ENCODE assay signal across 35 cellular contexts in genomic region chr20:60926831-60927230, GRCh38.
"Had no signal": no experiment of that assay in that cellular context is flagged by ENCODE, and none has a peak within 500 bp of the region (broad histone marks: within the 10 kb centered on the region; RNA-seq: fewer than 3 reads in every experiment).

No MANE protein-coding gene starts in this region.

- H3K9me3 ChIP-seq: MG63 had no signal

- H3K4me3 ChIP-seq: MG63 had no signal

- H3K36me3 ChIP-seq: MG63 had no signal

- DNase-seq: Karpas-422, Kasumi-1, MG63, MM.1S, MV-4-11, NCI-H1048, NCI-H1092, NCI-H1092 treated with DMSO at 0.1 percent for 48 hours, NCI-H1105, NCI-H1105 treated with DMSO at 0.1 percent for 48 hours, NCI-H1417 treated with DMSO at 0.1 percent for 48 hours, NCI-H1436, NCI-H1436 treated with DMSO at 0.1 percent for 48 hours, NCI-H146, NCI-H1694, NCI-H1694 treated with DMSO at 0.1 percent for 48 hours, NCI-H187, NCI-H187 treated with DMSO at 0.1 percent for 48 hours, NCI-H1930, NCI-H2029, NCI-H2029 treated with DMSO at 0.1 percent for 48 hours, NCI-H2081, NCI-H2081 treated with DMSO at 0.1 percent for 48 hours, NCI-H2107, NCI-H2171, NCI-H2171 treated with DMSO at 0.1 percent for 48 hours, NCI-H2227 treated with DMSO at 0.1 percent for 48 hours, NCI-H226, NCI-H345, NCI-H446, NCI-H446 treated with DMSO at 0.1 percent for 48 hours, NCI-H510A, NCI-H510A treated with DMSO at 0.1 percent for 48 hours, NCI-H524, NCI-H524 treated with DMSO at 0.1 percent for 48 hours had no signal
